10 cellular contexts compared by ENCODE assay signal in genomic region chr19:18603255-18603957, GRCh38. TPM values are rescaled to one million over a fixed set of nuclear protein-coding genes. Genes with fewer than 3 reads are reported as not detected.
DNase-seq lines count a peak whose midpoint lies in the region; ATAC-seq and TF ChIP-seq lines count a peak whose summit lies in the region.
"Had no signal": no experiment of that assay in that cellular context is flagged by ENCODE, and none has a peak within 500 bp of the region (broad histone marks: within the 10 kb centered on the region; RNA-seq: fewer than 3 reads in every experiment).

No MANE protein-coding gene starts in this region.

- H3K36me3 ChIP-seq in heart left ventricle, result no peaks in the 10 kb centered on the region
- no peaks in the 10 kb centered on the region for H3K36me3 ChIP-seq in Peyer's patch

- no peaks in the 10 kb centered on the region for H3K9me3 Mint-ChIP-seq in activated T-cell treated with anti-CD3 and anti-CD28 coated beads, Interleukin-2, amount 50 U/mL, for 4 hours
- H3K9me3 Mint-ChIP-seq in stimulated activated naive CD8-positive, alpha-beta T cell treated with anti-CD3 and anti-CD28 coated beads, Interleukin-15, amount 100 ng/mL, for 72 hours, result no peaks in the 10 kb centered on the region

- H3K36me3 Mint-ChIP-seq in activated T-cell treated with anti-CD3 and anti-CD28 coated beads, Interleukin-2, amount 50 U/mL, for 4 hours (ENCODE audit: insufficient read depth), result no peaks in the 10 kb centered on the region
- H3K36me3 Mint-ChIP-seq in T-helper 17 cell (ENCODE audit: low read depth), result peaks cover 8% of the 10 kb centered on the region

- peak overlapping the region in 8 of 12 donors; percentile 2 to 51 (median 16) for H3K4me3 ChIP-seq in heart left ventricle
- H3K4me3 ChIP-seq in Peyer's patch, result no peak overlapping the region

- H3K4me1 Mint-ChIP-seq in activated T-cell treated with anti-CD3 and anti-CD28 coated beads, Interleukin-2, amount 50 U/mL, for 4 hours (ENCODE audit: low read depth), result peaks cover 9% of the 10 kb centered on the region
- peaks cover 11% of the 10 kb centered on the region for H3K4me1 Mint-ChIP-seq in T-helper 17 cell
- H3K4me1 Mint-ChIP-seq in stimulated activated naive CD8-positive, alpha-beta T cell treated with anti-CD3 and anti-CD28 coated beads, Interleukin-15, amount 100 ng/mL, for 72 hours, result peaks cover 19% of the 10 kb centered on the region

- DNase-seq in activated T-cell treated with anti-CD3 and anti-CD28 coated beads, Interleukin-2, amount 50 U/mL, for 4 hours, result no peak
- no peak for DNase-seq in activated T-cell treated with anti-CD3 and anti-CD28 coated beads, Interleukin-2, amount 50 U/mL, for 48 hours
- no peak for DNase-seq in T-helper 17 cell
- DNase-seq in heart left ventricle, result no peak
- no peak for DNase-seq in stimulated activated naive CD8-positive, alpha-beta T cell treated with anti-CD3 and anti-CD28 coated beads, Interleukin-15, amount 100 ng/mL, for 72 hours
- no peak for DNase-seq in NK-92 treated with Interleukin-12 subunit alpha and Interleukin-12 subunit beta, amount 100 ng/mL, for 24 hours (lab: John Stamatoyannopoulos, UW)
- no peak for DNase-seq in Peyer's patch
- DNase-seq: DMS79 treated with DMSO at 0.1 percent for 48 hours had no signal

- H3K27ac Mint-ChIP-seq in T-helper 17 cell, result no peak overlapping the region
- no peak overlapping the region for H3K27ac Mint-ChIP-seq in stimulated activated naive CD8-positive, alpha-beta T cell treated with anti-CD3 and anti-CD28 coated beads, Interleukin-15, amount 100 ng/mL, for 72 hours

- 4 to 23% (median 9%) methylated on average over 7 to 32 of the region's 32 CpGs for WGBS in heart left ventricle, 4 donors

- ATAC-seq in activated T-cell treated with anti-CD3 and anti-CD28 coated beads, Interleukin-2, amount 50 U/mL, for 4 hours, result peak; percentile 67 to 70
- ATAC-seq in T-helper 17 cell (peak; percentile 70), heart left ventricle (peak in 3 of 4 donors; percentile 11 to 45 (median 23)), HG02852 (IDR thresholded peaks at IDR 0.05; ENCODE audit: unreplicated experiment) (no peak)
- ATAC-seq in stimulated activated naive CD8-positive, alpha-beta T cell treated with anti-CD3 and anti-CD28 coated beads, Interleukin-15, amount 100 ng/mL, for 72 hours, result peak; percentile 72

- peaks cover 73% of the 10 kb centered on the region for H3K27me3 Mint-ChIP-seq in activated T-cell treated with anti-CD3 and anti-CD28 coated beads, Interleukin-2, amount 50 U/mL, for 4 hours (ENCODE audit: low read depth)
- peaks cover 69% of the 10 kb centered on the region for H3K27me3 Mint-ChIP-seq in T-helper 17 cell
- H3K27me3 Mint-ChIP-seq in stimulated activated naive CD8-positive, alpha-beta T cell treated with anti-CD3 and anti-CD28 coated beads, Interleukin-15, amount 100 ng/mL, for 72 hours, result peaks cover 79% of the 10 kb centered on the region

- intact Hi-C loops in heart left ventricle (cut with DNase I), result no loop called here

- TF ChIP-seq CTCF in heart left ventricle (IDR thresholded peaks at IDR 0.05) (peak in 4 of 12 donors; percentile 10 to 25 (median 14)), Peyer's patch (IDR thresholded peaks at IDR 0.05) (peak in 3 of 6 experiments; percentile 17 to 25 (median 18))

- TF ChIP-seq POLR2A in heart left ventricle (IDR thresholded peaks at IDR 0.05) (no peak), Peyer's patch (IDR thresholded peaks at IDR 0.05) (no peak)

- peaks cover 0 to 43% (median 15%) of the 10 kb centered on the region in 12 donors for H3K4me1 ChIP-seq in heart left ventricle
- H3K4me1 ChIP-seq in Peyer's patch, result peaks cover 0 to 35% (median 5%) of the 10 kb centered on the region in 4 donors

- H3K4me3 Mint-ChIP-seq in activated T-cell treated with anti-CD3 and anti-CD28 coated beads, Interleukin-2, amount 50 U/mL, for 4 hours, result no peak overlapping the region
- no peak overlapping the region for H3K4me3 Mint-ChIP-seq in T-helper 17 cell
- no peak overlapping the region for H3K4me3 Mint-ChIP-seq in stimulated activated naive CD8-positive, alpha-beta T cell treated with anti-CD3 and anti-CD28 coated beads, Interleukin-15, amount 100 ng/mL, for 72 hours

- H3K27ac ChIP-seq in heart left ventricle (peak overlapping the region in 1 of 12 donors; percentile 12), Peyer's patch (no peak overlapping the region)

- H3K9me3 ChIP-seq in T-helper 17 cell (ENCODE audit: control insufficient read depth, low read length, poor library complexity, severe bottlenecking), result no peaks in the 10 kb centered on the region
- no peaks in the 10 kb centered on the region for H3K9me3 ChIP-seq in heart left ventricle
- H3K9me3 ChIP-seq in Peyer's patch, result no peaks in the 10 kb centered on the region

- H3K27me3 ChIP-seq in heart left ventricle (peaks cover 26 to 94% (median 71%) of the 10 kb centered on the region in 9 donors), Peyer's patch (peaks cover 0 to 46% of the 10 kb centered on the region in 2 donors)

RNA-seq across cellular contexts. Expression of gene CRLF1, which starts 3.2 kb away (rescaled TPM):
- under 1 TPM in 2 of 3 donors, not detected in 1; 0.32 to 0.76 TPM for total RNA-seq in activated T-cell treated with anti-CD3 and anti-CD28 coated beads, Interleukin-2, amount 50 U/mL, for 4 hours
- total RNA-seq in T-helper 17 cell (not detected), heart left ventricle (10 to 100 TPM in 4 of 9 donors, 1 to 10 TPM in 5; 2.8 to 60.5 (median 9.9) TPM), Peyer's patch (10 to 100 TPM in 3 of 4 donors, 1 to 10 TPM in 1; 4.0 to 28.9 (median 23.3) TPM)
- 10 to 100 TPM; 50.2 to 64.0 TPM for polyA plus RNA-seq in heart left ventricle
- total RNA-seq: T-helper 2 cell treated with Interferon-gamma antibody and Interleukin-4, amounts not matched to agents 100 ng/mL and 5 ng/mL, for 36 hours had no signal

RNA-seq across cellular contexts. Expression of gene TMEM59L, which starts 9.3 kb away (rescaled TPM):
- not detected for total RNA-seq in activated T-cell treated with anti-CD3 and anti-CD28 coated beads, Interleukin-2, amount 50 U/mL, for 4 hours
- total RNA-seq in T-helper 17 cell (under 1 TPM in 1 of 2 donors, not detected in 1; 0.29 TPM), heart left ventricle (1 to 10 TPM in 5 of 9 donors, under 1 TPM in 4; 0.50 to 4.6 (median 1.1) TPM), Peyer's patch (1 to 10 TPM in 2 of 4 donors, under 1 TPM in 1, not detected in 1; 0.70 to 2.0 (median 1.7) TPM)
- polyA plus RNA-seq in heart left ventricle, result 1 to 10 TPM; 1.5 to 5.1 TPM
- total RNA-seq: T-helper 2 cell treated with Interferon-gamma antibody and Interleukin-4, amounts not matched to agents 100 ng/mL and 5 ng/mL, for 36 hours had no signal

RNA-seq across cellular contexts. Expression of gene REX1BD, which starts 14.8 kb away (rescaled TPM):
- total RNA-seq in activated T-cell treated with anti-CD3 and anti-CD28 coated beads, Interleukin-2, amount 50 U/mL, for 4 hours, result 100 to 1,000 TPM in 2 of 3 donors, 10 to 100 TPM in 1; 99.7 to 139 (median 119) TPM
- total RNA-seq in T-helper 17 cell, result 10 to 100 TPM; 89.1 to 97.1 TPM
- 100 to 1,000 TPM in 2 of 9 donors, 10 to 100 TPM in 7; 42.9 to 205 (median 68.2) TPM for total RNA-seq in heart left ventricle
- 100 to 1,000 TPM in 1 of 2 donors, 10 to 100 TPM in 1; 46.8 to 101 TPM for polyA plus RNA-seq in heart left ventricle
- 10 to 100 TPM; 68.1 to 76.3 (median 72.2) TPM for total RNA-seq in Peyer's patch

RNA-seq across cellular contexts. Expression of gene UBA52, which starts 31.7 kb away (rescaled TPM):
- 1,000 to 10,000 TPM; 1,928 to 2,027 (median 1,945) TPM for total RNA-seq in activated T-cell treated with anti-CD3 and anti-CD28 coated beads, Interleukin-2, amount 50 U/mL, for 4 hours
- total RNA-seq in T-helper 17 cell (1,000 to 10,000 TPM; 1,880 to 1,939 TPM), heart left ventricle (100 to 1,000 TPM; 336 to 944 (median 761) TPM), Peyer's patch (100 to 1,000 TPM; 222 to 609 (median 308) TPM)
- polyA plus RNA-seq in heart left ventricle, result 100 to 1,000 TPM; 675 to 716 TPM

RNA-seq across cellular contexts. Expression of gene KLHL26, which starts 33.4 kb away (rescaled TPM):
- 10 to 100 TPM; 14.7 to 20.3 (median 17.0) TPM for total RNA-seq in activated T-cell treated with anti-CD3 and anti-CD28 coated beads, Interleukin-2, amount 50 U/mL, for 4 hours
- 10 to 100 TPM; 13.0 to 17.9 TPM for total RNA-seq in T-helper 17 cell
- total RNA-seq in heart left ventricle, result 10 to 100 TPM in 1 of 9 donors, 1 to 10 TPM in 8; 4.6 to 11.4 (median 6.8) TPM
- 1 to 10 TPM; 2.8 to 4.9 TPM for polyA plus RNA-seq in heart left ventricle
- total RNA-seq in Peyer's patch, result 10 to 100 TPM in 2 of 4 donors, 1 to 10 TPM in 2; 9.9 to 16.0 (median 10.9) TPM

Comparison
In these comparisons a context has a peak if more than half of its experiments do, and no peak if none do; other contexts are left out.
1. H3K4me3 ChIP-seq: peak in heart left ventricle (8 of 12); none in Peyer's patch (0 of 4).